ENCODE assay signal across 8 cellular contexts in the genomic region with DNA sequence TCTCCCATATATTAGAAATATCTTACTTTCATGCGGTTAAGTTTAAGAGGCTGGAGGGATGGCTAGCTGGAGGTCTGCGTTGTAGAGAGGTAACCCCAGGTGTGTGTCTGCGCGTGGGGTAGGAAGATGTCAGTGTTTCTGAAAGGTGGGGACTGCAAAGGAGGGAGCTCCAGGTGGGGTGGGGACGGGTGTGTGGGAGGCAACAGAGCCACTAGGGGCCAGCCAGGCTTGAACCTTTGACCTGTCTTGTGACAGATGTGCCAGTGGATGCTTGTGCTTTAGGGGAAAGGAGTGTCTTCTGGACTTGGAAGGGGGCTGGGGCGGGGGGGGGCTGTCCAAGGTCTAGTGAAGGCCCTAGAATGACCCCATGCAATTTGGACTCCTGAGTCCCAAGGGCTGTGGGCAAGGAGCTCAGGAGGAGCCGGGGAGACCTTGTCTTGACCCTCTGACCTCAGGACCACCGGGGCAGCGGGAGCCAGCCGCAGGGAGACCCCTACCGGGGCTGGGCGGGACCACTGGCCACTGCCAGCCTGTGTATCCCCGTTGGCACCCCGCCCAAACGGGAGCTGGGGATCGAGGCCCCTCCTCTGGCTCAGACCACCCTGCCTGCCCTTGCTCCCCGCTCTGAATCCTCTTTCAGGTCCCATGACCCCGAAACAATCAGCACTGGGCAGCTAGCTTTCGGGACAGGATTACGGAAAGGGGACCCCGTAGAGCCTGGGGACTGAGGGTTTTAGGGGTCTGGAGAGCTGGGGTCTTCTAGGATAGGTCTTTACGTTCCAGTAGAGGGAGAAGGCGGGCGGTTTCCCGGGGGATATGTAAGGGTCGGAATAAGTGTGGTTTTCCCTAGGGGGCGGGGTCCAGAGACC. TPM values are rescaled to one million over a fixed set of nuclear protein-coding genes. Genes with fewer than 3 reads are reported as not detected.
DNase-seq lines count a peak whose midpoint lies in the region; ATAC-seq and TF ChIP-seq lines count a peak whose summit lies in the region.

No MANE protein-coding gene starts in this region.

- no peaks in the 10 kb centered on the region for H3K36me3 ChIP-seq in heart right ventricle
- H3K36me3 ChIP-seq in adipocyte (ENCODE audit: control insufficient read depth, insufficient read depth, low read length, severe bottlenecking) = no peaks in the 10 kb centered on the region
- H3K36me3 ChIP-seq in uterus = no peaks in the 10 kb centered on the region

- ATAC-seq in heart right ventricle (no peak), Right ventricle myocardium superior (ENCODE audit: poor library complexity) (no peak), memory B cell (ENCODE audit: low read depth) (no peak), GM18517 (IDR thresholded peaks at IDR 0.05; ENCODE audit: unreplicated experiment) (no peak)

- no peak overlapping the region for H3K9ac ChIP-seq in adipocyte (ENCODE audit: low read length)

- H3K4me1 ChIP-seq in heart right ventricle = peaks cover 5 to 41% (median 29%) of the 10 kb centered on the region in 9 donors
- peaks cover 14% of the 10 kb centered on the region for H3K4me1 ChIP-seq in adipocyte (ENCODE audit: control insufficient read depth, insufficient read depth, low read length)
- peaks cover 3 to 11% of the 10 kb centered on the region in 2 donors for H3K4me1 ChIP-seq in uterus

- H3K9me3 Mint-ChIP-seq in memory B cell = no peaks in the 10 kb centered on the region

- TF ChIP-seq CTCF in heart right ventricle (IDR thresholded peaks at IDR 0.05) (no peak), uterus (IDR thresholded peaks at IDR 0.05) (no peak)

- H3K27me3 Mint-ChIP-seq in memory B cell = no peaks in the 10 kb centered on the region

- DNase-seq in heart right ventricle = no peak
- no peak for DNase-seq in Right ventricle myocardium superior
- DNase-seq in adipocyte (ENCODE audit: low read depth) = peak; percentile 31
- no peak for DNase-seq in memory B cell (ENCODE audit: low spot score in 2 of 2)
- no peak for DNase-seq in uterus
- no peak for DNase-seq in NOMO-1 treated with dmso at 0.1 percent for 144 hours (lab: John Stamatoyannopoulos, UW; ENCODE audit: unreplicated experiment)
- DNase-seq in NCI-H1048 (lab: John Stamatoyannopoulos, UW) = no peak

- H3K4me1 Mint-ChIP-seq in memory B cell = peaks cover 51% of the 10 kb centered on the region

- peak overlapping the region; percentile 89 for H3K4me3 Mint-ChIP-seq in memory B cell

- H3K4me3 ChIP-seq in heart right ventricle (peak overlapping the region; percentile 33 to 91 (median 70)), adipocyte (ENCODE audit: low read length) (peak overlapping the region; percentile 33), uterus (peak overlapping the region; percentile 51 to 59)

- WGBS in heart right ventricle, 2 donors = 2 to 3% methylated on average over 27 of the region's 27 CpGs

- H3K9me3 ChIP-seq in heart right ventricle = no peaks in the 10 kb centered on the region
- peaks cover under 1% of the 10 kb centered on the region for H3K9me3 ChIP-seq in adipocyte (ENCODE audit: control insufficient read depth, low read length)
- H3K9me3 ChIP-seq in uterus = no peaks in the 10 kb centered on the region

- H3K27ac ChIP-seq in heart right ventricle (peak overlapping the region in 4 of 10 donors; percentile 52 to 84 (median 75)), uterus (peak overlapping the region; percentile 88 to 89)

- no peak for TF ChIP-seq POLR2A in uterus (IDR thresholded peaks at IDR 0.05)

- intact Hi-C loops in heart right ventricle (cut with DNase I) (loop anchor here in 3 of 10 donors (5.0 to 10.0 kb wide), 3 partner anchors 162 to 246 kb away; partner anchors contain the start of gene NXPH4 (in 1 of the 3)), Right ventricle myocardium superior (cut with DNase I) (no loop called here), uterus (cut with DNase I; ENCODE audit: low total_unique reads) (no loop called here)

- H3K36me3 Mint-ChIP-seq in memory B cell = no peaks in the 10 kb centered on the region

- peaks cover 0 to 20% (median 0%) of the 10 kb centered on the region in 7 donors for H3K27me3 ChIP-seq in heart right ventricle
- peaks cover 28% of the 10 kb centered on the region for H3K27me3 ChIP-seq in adipocyte (replicated peaks; ENCODE audit: control insufficient read depth, insufficient read depth, low read length)
- H3K27me3 ChIP-seq in uterus = no peaks in the 10 kb centered on the region

- H3K27ac Mint-ChIP-seq in memory B cell = peak overlapping the region; percentile 0

RNA-seq across cellular contexts. Expression of gene GLI1, which starts 1.1 kb away (rescaled TPM):
- 1 to 10 TPM in 2 of 10 donors, under 1 TPM in 8; 0.12 to 1.2 (median 0.63) TPM for total RNA-seq in heart right ventricle
- under 1 TPM; 0.15 to 0.45 TPM for polyA plus RNA-seq in heart right ventricle
- 0.56 TPM for total RNA-seq in Right ventricle myocardium superior
- 1 to 10 TPM in 2 of 4 donors, not detected in 2; 6.1 to 6.6 TPM for total RNA-seq in uterus

RNA-seq across cellular contexts. Expression of gene INHBE, which starts 5.6 kb away (rescaled TPM):
- total RNA-seq in heart right ventricle (1 to 10 TPM in 3 of 10 donors, under 1 TPM in 3, not detected in 4; 0.09 to 1.2 (median 0.71) TPM), Right ventricle myocardium superior (not detected), uterus (not detected)
- under 1 TPM in 1 of 2 donors, not detected in 1; 0.01 TPM for polyA plus RNA-seq in heart right ventricle

RNA-seq across cellular contexts. Expression of gene ARHGAP9, which starts 19.0 kb away (rescaled TPM):
- 10 to 100 TPM in 2 of 10 donors, 1 to 10 TPM in 7, under 1 TPM in 1; 0.83 to 17.7 (median 3.8) TPM for total RNA-seq in heart right ventricle
- polyA plus RNA-seq in heart right ventricle = 1 to 10 TPM; 1.8 to 6.7 TPM
- total RNA-seq in Right ventricle myocardium superior = 4.1 TPM
- 1 to 10 TPM; 1.5 to 8.1 (median 3.3) TPM for total RNA-seq in uterus

RNA-seq across cellular contexts. Expression of gene INHBC, which starts 26.1 kb away (rescaled TPM):
- total RNA-seq in heart right ventricle = under 1 TPM in 1 of 10 donors, not detected in 9; 0.13 TPM
- polyA plus RNA-seq in heart right ventricle = under 1 TPM in 1 of 2 donors, not detected in 1; 0.03 TPM
- not detected for total RNA-seq in Right ventricle myocardium superior
- total RNA-seq in uterus = not detected

RNA-seq across cellular contexts. Expression of gene MARS1, which starts 27.2 kb away (rescaled TPM):
- total RNA-seq in heart right ventricle (100 to 1,000 TPM in 1 of 10 donors, 10 to 100 TPM in 9; 56.7 to 105 (median 72.5) TPM), Right ventricle myocardium superior (63.5 TPM), uterus (100 to 1,000 TPM in 1 of 4 donors, 10 to 100 TPM in 3; 29.1 to 160 (median 76.8) TPM)
- 100 to 1,000 TPM in 1 of 2 donors, 10 to 100 TPM in 1; 94.7 to 108 TPM for polyA plus RNA-seq in heart right ventricle
